11 cellular contexts compared by ENCODE assay signal in genomic region chr3:122077293-122078234, GRCh38. TPM values are rescaled to one million over a fixed set of nuclear protein-coding genes. Genes with fewer than 3 reads are reported as not detected.
DNase-seq lines count a peak whose midpoint lies in the region; ATAC-seq and TF ChIP-seq lines count a peak whose summit lies in the region.
"Had no signal": no experiment of that assay in that cellular context is flagged by ENCODE, and none has a peak within 500 bp of the region (broad histone marks: within the 10 kb centered on the region; RNA-seq: fewer than 3 reads in every experiment).

No MANE protein-coding gene starts in this region.

- intact Hi-C loops in activated T-helper 2 cell treated with anti-CD3 and anti-CD28 coated beads, Interferon-gamma antibody, Interleukin-2, Interleukin-4, amounts not matched to agents 10 μg/mL and 5 μg/mL and 100 μg/mL, durations not matched to agents 14 hours and 24 hours and 36 hours (cut with micrococcal nuclease): loop anchor here (1.0 to 5.0 kb wide), 4 partner anchors 15 to 530 kb away; partner anchors contain the start of genes EAF2, IQCB1 and POLQ
- intact Hi-C loops in cardiac septum (cut with DNase I): no loop called here

- peaks cover 25% of the 10 kb centered on the region for H3K36me3 Mint-ChIP-seq in activated T-helper 2 cell treated with anti-CD3 and anti-CD28 coated beads, Interferon-gamma antibody, Interleukin-2, Interleukin-4, amounts not matched to agents 10 μg/mL and 5 μg/mL and 100 μg/mL, durations not matched to agents 14 hours and 24 hours and 36 hours (ENCODE audit: low read depth)

- ATAC-seq in GM19351 (IDR thresholded peaks at IDR 0.05; ENCODE audit: unreplicated experiment) (peak; percentile 21), HG03460 (IDR thresholded peaks at IDR 0.05; ENCODE audit: unreplicated experiment) (peak; percentile 31), GM21526 (IDR thresholded peaks at IDR 0.05; ENCODE audit: low FRiP score, unreplicated experiment) (no peak)

- H3K4me3 ChIP-seq in GM12864 (ENCODE audit: low read depth, low read length): peak overlapping the region; percentile 71

- peak overlapping the region; percentile 94 for H3K27ac Mint-ChIP-seq in activated T-helper 2 cell treated with anti-CD3 and anti-CD28 coated beads, Interferon-gamma antibody, Interleukin-2, Interleukin-4, amounts not matched to agents 10 μg/mL and 5 μg/mL and 100 μg/mL, durations not matched to agents 14 hours and 24 hours and 36 hours

- peak; percentile 3 for TF ChIP-seq CTCF in GM12864 (IDR thresholded peaks at IDR 0.05; ENCODE audit: low read depth, low read length, missing control alignments)

- no peak overlapping the region for H3K27ac ChIP-seq in substantia nigra (ENCODE audit: low read depth, low read length, poor library complexity, severe bottlenecking)

- H3K27me3 Mint-ChIP-seq in activated T-helper 2 cell treated with anti-CD3 and anti-CD28 coated beads, Interferon-gamma antibody, Interleukin-2, Interleukin-4, amounts not matched to agents 10 μg/mL and 5 μg/mL and 100 μg/mL, durations not matched to agents 14 hours and 24 hours and 36 hours (ENCODE audit: low read depth): no peaks in the 10 kb centered on the region

- peaks cover 12% of the 10 kb centered on the region for H3K9me3 Mint-ChIP-seq in activated T-helper 2 cell treated with anti-CD3 and anti-CD28 coated beads, Interferon-gamma antibody, Interleukin-2, Interleukin-4, amounts not matched to agents 10 μg/mL and 5 μg/mL and 100 μg/mL, durations not matched to agents 14 hours and 24 hours and 36 hours

- peaks cover 85% of the 10 kb centered on the region for H3K4me1 Mint-ChIP-seq in activated T-helper 2 cell treated with anti-CD3 and anti-CD28 coated beads, Interferon-gamma antibody, Interleukin-2, Interleukin-4, amounts not matched to agents 10 μg/mL and 5 μg/mL and 100 μg/mL, durations not matched to agents 14 hours and 24 hours and 36 hours (ENCODE audit: low read depth)

- H3K4me3 Mint-ChIP-seq in activated T-helper 2 cell treated with anti-CD3 and anti-CD28 coated beads, Interferon-gamma antibody, Interleukin-2, Interleukin-4, amounts not matched to agents 10 μg/mL and 5 μg/mL and 100 μg/mL, durations not matched to agents 14 hours and 24 hours and 36 hours (ENCODE audit: low read depth): peak overlapping the region; percentile 78

- DNase-seq in GM12864 (ENCODE audit: low read depth) (no peak), substantia nigra (lab: John Stamatoyannopoulos, UW) (no peak), cardiac septum (ENCODE audit: low spot score) (no peak), glomerular visceral epithelial cell (ENCODE audit: extremely low spot score) (no peak)
- peak; percentile 40 for DNase-seq in activated T-helper 2 cell treated with anti-CD3 and anti-CD28 coated beads, Interferon-gamma antibody, Interleukin-2, Interleukin-4, amounts not matched to agents 10 μg/mL and 5 μg/mL and 100 μg/mL, durations not matched to agents 14 hours and 24 hours and 36 hours (ENCODE audit: low spot score)
- DNase-seq: DND-41, hypothalamus, occipital lobe had no signal

RNA-seq across cellular contexts. Expression of gene CD86, which starts 22.4 kb away (rescaled TPM):
- total RNA-seq in activated T-helper 2 cell treated with anti-CD3 and anti-CD28 coated beads, Interferon-gamma antibody, Interleukin-2, Interleukin-4, amounts not matched to agents 10 μg/mL and 5 μg/mL and 100 μg/mL, durations not matched to agents 14 hours and 24 hours and 36 hours: 4.8 and 6.8 TPM in 2 replicates
- 1.9 TPM for total RNA-seq in cardiac septum

RNA-seq across cellular contexts. Expression of gene ILDR1, which starts 55.5 kb away (rescaled TPM):
- 0.21 and 0.28 TPM in 2 replicates for total RNA-seq in activated T-helper 2 cell treated with anti-CD3 and anti-CD28 coated beads, Interferon-gamma antibody, Interleukin-2, Interleukin-4, amounts not matched to agents 10 μg/mL and 5 μg/mL and 100 μg/mL, durations not matched to agents 14 hours and 24 hours and 36 hours
- total RNA-seq in cardiac septum: not detected
- total RNA-seq: occipital lobe had no signal
